Comparison of ENCODE assay signal across 21 cellular contexts in genomic region chr1:33586111-33586510, GRCh38.
DNase-seq lines count a peak whose midpoint lies in the region; ATAC-seq, FAIRE-seq and TF ChIP-seq lines count a peak whose summit lies in the region.
"Had no signal": no experiment of that assay in that cellular context is flagged by ENCODE, and none has a peak within 500 bp of the region (broad histone marks: within the 10 kb centered on the region; RNA-seq: fewer than 3 reads in every experiment).

No MANE protein-coding gene starts in this region.

- no TSS peak for BruUV-seq in HepG2 (replicated peaks; lab: Mats Ljungman, UMichigan)

- H3K9me3 ChIP-seq in HepG2 (ENCODE audit: low read length) (no peaks in the 10 kb centered on the region), right lobe of liver (no peaks in the 10 kb centered on the region), MG63 (no peaks in the 10 kb centered on the region)
- H3K9me3 ChIP-seq: SK-N-SH, transverse colon had no signal

- 52% methylated on average over 4 of the region's 4 CpGs for WGBS in HepG2 (ENCODE audit: low lambda C conversion rate)
- WGBS in right lobe of liver (ENCODE audit: insufficient coverage, low coverage, low lambda C conversion rate, missing lambda C conversion rate), result 74% methylated on average over 2 of the region's 4 CpGs

- intact Hi-C loops in HepG2 (cut with micrococcal nuclease; ENCODE audit: unreplicated experiment), result no loop called here
- intact Hi-C loops in right lobe of liver (cut with DNase I), result no loop called here

- H2AFZ ChIP-seq in HepG2 (ENCODE audit: low read length), result no peak overlapping the region

- H4K20me1 ChIP-seq in HepG2 (ENCODE audit: insufficient read depth, low read length), result no peaks in the 10 kb centered on the region

- no peak for TF ChIP-seq EP300 in HepG2 (IDR thresholded peaks at IDR 0.05; ENCODE audit: low read depth in 2 of 2, low read length in 2 of 2)
- TF ChIP-seq EP300 in HepG2 (CRISPR knock-in tag; IDR thresholded peaks at IDR 0.05; ENCODE audit: borderline replicate concordance), result no peak

- peak; percentile 10 for DNase-seq in HepG2 (ENCODE audit: low spot score)
- no peak for DNase-seq in right lobe of liver
- DNase-seq in RWPE1 (ENCODE audit: low spot score), result peak; percentile 36
- peak; percentile 38 to 50 for DNase-seq in foreskin fibroblast
- DNase-seq in NCI-H510A (lab: John Stamatoyannopoulos, UW), result no peak
- no peak for DNase-seq in activated naive CD4-positive, alpha-beta T cell treated with anti-CD3 and anti-CD28 coated beads, Interleukin-2, amount 50 U/mL, for 16 hours
- no peak for DNase-seq in MG63
- DNase-seq: 8988T; activated CD4-positive, alpha-beta T cell treated with anti-CD3 and anti-CD28 coated beads for 4 hours; activated CD8-positive, alpha-beta memory T cell treated with anti-CD3 and anti-CD28 coated beads, Interleukin-2, amount 50 U/mL, for 4 hours; activated effector memory CD4-positive, alpha-beta T cell treated with anti-CD3 and anti-CD28 coated beads, Interleukin-2, amount 50 U/mL, for 16 hours; aorta; CD4-positive, alpha-beta memory T cell; DND-41; NCI-H2081 treated with DMSO at 0.1 percent for 48 hours; NCI-H526; SK-N-SH; stimulated activated naive B cell treated with anti-CD40 and anti-IgM and Interleukin-4, amounts not matched to agents 10 μg/mL and 1 μg/mL and 100 μg/mL, for 72 hours; transverse colon had no signal

- TF ChIP-seq CTCF in HepG2 (CRISPR knock-in tag; IDR thresholded peaks at IDR 0.05) (no peak), right lobe of liver (IDR thresholded peaks at IDR 0.05) (no peak), RWPE1 (conservative IDR thresholded peaks at IDR 0.05; ENCODE audit: low read depth) (no peak), foreskin fibroblast (IDR thresholded peaks at IDR 0.05; ENCODE audit: low read depth, low read length) (no peak)

- H3K4me2 ChIP-seq in HepG2 (ENCODE audit: low read depth, low read length), result no peak overlapping the region
- H3K4me2 ChIP-seq: SK-N-SH had no signal

- H3K9ac ChIP-seq in HepG2 (ENCODE audit: insufficient read depth, low read depth, low read length), result no peak overlapping the region
- H3K9ac ChIP-seq: SK-N-SH had no signal

- H3K4me1 ChIP-seq in HepG2 (ENCODE audit: insufficient read depth, low read length) (no peaks in the 10 kb centered on the region), right lobe of liver (no peaks in the 10 kb centered on the region)
- H3K4me1 ChIP-seq: transverse colon had no signal

- TF ChIP-seq POLR2A in HepG2 (IDR thresholded peaks at IDR 0.05; ENCODE audit: insufficient read depth in 1 of 2, low read depth in 2 of 2, low read length in 2 of 2), result no peak
- no peak for TF ChIP-seq POLR2A in right lobe of liver (IDR thresholded peaks at IDR 0.05)

- in situ Hi-C loops in HepG2 (cut with HindIII; ENCODE audit: extremely low pct_ligation_motif_present, low pct_unique_long_range_greater_than_20kb), result no loop called here

- no peak; the same call in 2 of the 3 replicates for ATAC-seq in HepG2
- ATAC-seq in right lobe of liver, result no peak
- ATAC-seq in HG03460 (IDR thresholded peaks at IDR 0.05; ENCODE audit: unreplicated experiment), result no peak
- ATAC-seq: stimulated activated naive B cell treated with anti-CD40 and anti-IgM and Interleukin-4, amounts not matched to agents 10 μg/mL and 1 μg/mL and 100 μg/mL, for 72 hours had no signal

- POLR2A ChIA-PET in HepG2 (lab: Yijun Ruan, JAX) (no interaction called here), RWPE1 (lab: Yijun Ruan, JAX; ENCODE audit: low non-redundant PET) (no interaction called here)

- CTCF ChIA-PET in HepG2 (lab: Yijun Ruan, JAX; ENCODE audit: low intra/inter-chr PET ratio, low total read pairs), result no interaction called here
- CTCF ChIA-PET in RWPE1 (lab: Yijun Ruan, JAX), result no interaction called here

- H3K4me3 ChIP-seq in HepG2 (replicated peaks in 1 of 3; ENCODE audit: insufficient read depth in 1 of 3, low read depth in 2 of 3, low read length in 3 of 3) (no peak overlapping the region), right lobe of liver (no peak overlapping the region), foreskin fibroblast (ENCODE audit: low read depth in 1 of 2, low read length in 2 of 2) (no peak overlapping the region), MG63 (no peak overlapping the region)
- H3K4me3 ChIP-seq: transverse colon had no signal

- H3K36me3 ChIP-seq in HepG2 (replicated peaks in 1 of 2; ENCODE audit: control insufficient read depth in 1 of 2, insufficient read depth in 2 of 2, low read length in 2 of 2), result no peaks in the 10 kb centered on the region
- H3K36me3 ChIP-seq in right lobe of liver, result no peaks in the 10 kb centered on the region
- H3K36me3 ChIP-seq in MG63, result no peaks in the 10 kb centered on the region
- H3K36me3 ChIP-seq: transverse colon had no signal

- no peak for FAIRE-seq in HepG2 (lab: Jason Lieb, UNC)
- FAIRE-seq: islet of Langerhans had no signal

- H3K27ac ChIP-seq in HepG2 (ENCODE audit: extremely low read length, insufficient read depth, low read length) (no peak overlapping the region), right lobe of liver (no peak overlapping the region), RWPE1 (no peak overlapping the region)
- H3K27ac ChIP-seq: transverse colon had no signal

- H3K27me3 ChIP-seq in HepG2 (ENCODE audit: control insufficient read depth in 1 of 2, insufficient read depth in 2 of 2, low read length in 2 of 2) (peaks cover 0 to 25% of the 10 kb centered on the region in 2 experiments; a peak in 2 of 5 replicates), right lobe of liver (no peaks in the 10 kb centered on the region), MG63 (no peaks in the 10 kb centered on the region; the same call in 1 of the 2 replicates)
- H3K27me3 ChIP-seq: transverse colon had no signal

- no peak for TF ChIP-seq RAD21 in HepG2 (CRISPR knock-in tag; IDR thresholded peaks at IDR 0.05)

- no peaks in the 10 kb centered on the region for H3K79me2 ChIP-seq in HepG2 (ENCODE audit: insufficient read depth, low read length)

TF ChIP-seq in HepG2, 621 proteins besides CTCF, POLR2A, EP300 and RAD21:
- TF ChIP-seq FOSL2 (CRISPR knock-in tag; IDR thresholded peaks at IDR 0.05) (0 out of 2 replicates have a peak, but pooled peaks have one; percentile 14), HNRNPLL (IDR thresholded peaks at IDR 0.05; ENCODE audit: low read depth, low read length, poor library complexity, severe bottlenecking) (no peak)

Comparison
In these comparisons a context has a peak if more than half of its experiments do, and no peak if none do; other contexts are left out.
1. DNase-seq: peak in HepG2 (single experiment), RWPE1 (single experiment) and foreskin fibroblast (2 of 2); none in right lobe of liver (0 of 3), NCI-H510A (single experiment), activated naive CD4-positive, alpha-beta T cell treated with anti-CD3 and anti-CD28 coated beads, Interleukin-2, amount 50 U/mL, for 16 hours (single experiment) and MG63 (single experiment).